Comparison of ENCODE assay signal across 8 cellular contexts in the genomic region with DNA sequence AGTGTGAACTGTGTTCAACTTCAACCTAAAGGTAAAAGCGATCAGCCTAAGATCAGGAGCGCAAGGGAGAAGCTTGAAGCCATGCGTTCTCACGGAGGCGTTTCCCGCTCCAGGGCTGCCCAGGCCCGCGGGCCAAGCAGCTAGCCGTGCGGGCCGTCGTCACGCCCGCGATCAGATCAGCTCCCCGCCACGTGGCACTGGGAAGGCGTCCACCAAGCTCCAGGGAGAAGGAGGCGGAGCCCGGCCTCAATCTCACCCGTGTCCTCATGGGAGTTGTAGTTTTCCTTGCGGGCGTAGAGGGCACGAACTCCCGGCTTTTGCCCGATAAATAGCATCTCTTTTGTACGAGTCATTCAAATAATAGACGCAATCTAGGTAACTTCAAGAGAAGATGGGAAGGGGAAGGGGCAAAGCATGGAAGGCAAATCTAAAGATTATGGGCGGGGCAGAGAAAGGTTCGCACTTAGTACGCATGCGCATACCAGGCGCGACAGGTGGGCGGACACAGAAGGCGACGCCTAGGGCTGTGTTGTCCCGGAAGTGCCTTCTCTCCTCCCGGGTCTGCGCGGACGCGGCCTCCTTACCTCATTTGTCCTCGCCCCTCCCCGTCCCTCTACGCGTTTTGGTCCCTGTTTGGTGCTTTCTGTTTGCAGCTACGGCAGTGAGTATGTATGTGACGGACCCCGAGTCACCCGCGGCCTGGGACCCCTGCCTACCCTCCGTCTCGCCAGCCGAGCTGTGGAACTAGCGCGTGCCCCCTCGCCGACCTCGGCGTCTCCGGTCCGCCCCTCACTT. TPM values are rescaled to one million over a fixed set of nuclear protein-coding genes. Genes with fewer than 3 reads are reported as not detected.
A peak's percentile ranks its signal among the peaks of the same experiment; 100 is the strongest.
DNase-seq lines count a peak whose midpoint lies in the region; ATAC-seq, FAIRE-seq and TF ChIP-seq lines count a peak whose summit lies in the region.

No MANE protein-coding gene starts in this region.

- peaks cover 19% of the 10 kb centered on the region for H3K79me2 ChIP-seq in keratinocyte (ENCODE audit: control insufficient read depth, insufficient read depth, low read length)

- no peaks in the 10 kb centered on the region for H3K27me3 ChIP-seq in keratinocyte (ENCODE audit: control insufficient read depth, extremely low read depth, insufficient read depth, low read length)

- peaks cover 0 to 2% of the 10 kb centered on the region in 2 experiments for H3K36me3 ChIP-seq in keratinocyte (ENCODE audit: control insufficient read depth in 2 of 2, extremely low read depth in 1 of 2, insufficient read depth in 2 of 2, low read length in 2 of 2)

- peak; percentile 69 for TF ChIP-seq POLR2A in GM19099 (IDR thresholded peaks at IDR 0.05; ENCODE audit: extremely low read depth, insufficient read length, low read depth)

- H3K9me1 ChIP-seq in keratinocyte (ENCODE audit: control insufficient read depth, extremely low read depth, insufficient read depth, low read length) = no peaks in the 10 kb centered on the region

- H3K4me2 ChIP-seq in keratinocyte (ENCODE audit: control insufficient read depth, extremely low read depth, insufficient read depth, low read depth, low read length) = peak overlapping the region; percentile 79

- dilution Hi-C loops in keratinocyte (cut with MboI; ENCODE audit: extremely low pct_ligation_motif_present, low sequenced_read_pairs) = no loop called here

- H2AFZ ChIP-seq in keratinocyte (ENCODE audit: control insufficient read depth, low read length) = peak overlapping the region; percentile 97

- H3K4me3 ChIP-seq in keratinocyte (ENCODE audit: control insufficient read depth in 2 of 3, extremely low read depth in 1 of 3, insufficient read depth in 2 of 3, low read depth in 1 of 3, low read length in 3 of 3) = peak overlapping the region; percentile 85 to 99 (median 86)

- FAIRE-seq in keratinocyte (lab: Jason Lieb, UNC) = peak; percentile 81

- H3K4me1 ChIP-seq in keratinocyte (ENCODE audit: control insufficient read depth, extremely low read depth, insufficient read depth, low read length) = peaks cover 12% of the 10 kb centered on the region

- peak; percentile 63 for ATAC-seq in HG03378 (IDR thresholded peaks at IDR 0.05; ENCODE audit: unreplicated experiment)

- H4K20me1 ChIP-seq in keratinocyte (ENCODE audit: control insufficient read depth, extremely low read depth, insufficient read depth, low read length) = no peaks in the 10 kb centered on the region

- TF ChIP-seq CTCF in keratinocyte (optimal IDR thresholded peaks at IDR 0.05 in 1 of 3, IDR thresholded peaks at IDR 0.05 in 1 of 3, conservative IDR thresholded peaks at IDR 0.05 in 1 of 3; ENCODE audit: extremely low read depth in 1 of 3, insufficient read depth in 2 of 3, low read length in 3 of 3) = no peak

- peak overlapping the region; percentile 93 for H3K9ac ChIP-seq in keratinocyte (ENCODE audit: control insufficient read depth, extremely low read depth, insufficient read depth, low read length)

- peak; percentile 98 for DNase-seq in AG20443 (ENCODE audit: low spot score)
- peak; percentile 86 for DNase-seq in NCI-H460 (ENCODE audit: extremely low read depth, low read depth)
- DNase-seq in activated CD4-positive, alpha-beta T cell treated with anti-CD3 and anti-CD28 coated beads for 1 hour = peak; percentile 88
- peak; percentile 90 for DNase-seq in cerebellum (ENCODE audit: low spot score)
- DNase-seq in keratinocyte (ENCODE audit: low read depth, low spot score) = peak; percentile 52
- DNase-seq in stimulated activated CD4-positive, alpha-beta T cell treated with anti-CD3 and anti-CD28 coated beads, Interleukin-12 subunit alpha, Interleukin-12 subunit beta, amount 100 ng/mL, for 48 hours (ENCODE audit: low read depth in 2 of 3, low spot score in 1 of 3) = peak; percentile 85 to 94 (median 88)

- H3K27ac ChIP-seq in keratinocyte (ENCODE audit: control insufficient read depth, insufficient read depth, low read length) = peak overlapping the region; percentile 80

- H3K9me3 ChIP-seq in keratinocyte (ENCODE audit: control insufficient read depth, low read depth, low read length) = no peaks in the 10 kb centered on the region

RNA-seq across cellular contexts. Expression of gene ZCCHC7, which starts 40.8 kb away (rescaled TPM):
- total RNA-seq in NCI-H460 (2014; rRNA removed; shearing (Covaris generic)) = 16.5 and 18.9 TPM in 2 replicates
- 4.2 and 6.8 TPM in 2 replicates for polyA plus RNA-seq in NCI-H460 (2014; cell fraction: nucleus; rRNA removed)
- 23.0 TPM for total RNA-seq in cerebellum
- polyA plus RNA-seq in keratinocyte = 11.9 to 17.1 TPM (median 16.5 TPM) in 3 replicates
- polyA plus RNA-seq in keratinocyte (2011; ENCODE audit: low read depth) = 25.4 TPM
- polyA plus RNA-seq in keratinocyte (2011; cell fraction: cytosol; rRNA removed) = 11.5 and 17.9 TPM in 2 replicates
- polyA plus RNA-seq in keratinocyte (2011; cell fraction: nucleus; rRNA removed) = 18.5 and 22.0 TPM in 2 replicates
- polyA plus RNA-seq in keratinocyte (2012; ENCODE audit: low replicate concordance) = 9.0 and 14.8 TPM in 2 replicates
- 13.2 to 27.6 TPM (median 19.9 TPM) in 3 replicates for polyA minus RNA-seq in keratinocyte
- polyA minus RNA-seq in keratinocyte (2011; cell fraction: cytosol; rRNA and poly(A)+ RNA removed) = 17.8 TPM
- polyA minus RNA-seq in keratinocyte (2011; cell fraction: nucleus; rRNA and poly(A)+ RNA removed) = 10.0 and 21.3 TPM in 2 replicates

RNA-seq across cellular contexts. Expression of gene PAX5, which starts 45.5 kb away (rescaled TPM):
- total RNA-seq in NCI-H460 (2014; rRNA removed; shearing (Covaris generic)) = not detected in 2 replicates
- not detected in 2 replicates for polyA plus RNA-seq in NCI-H460 (2014; cell fraction: nucleus; rRNA removed)
- 0.64 TPM for total RNA-seq in cerebellum
- polyA plus RNA-seq in keratinocyte = not detected in 3 replicates
- not detected for polyA plus RNA-seq in keratinocyte (2011; ENCODE audit: low read depth)
- not detected in 2 replicates for polyA plus RNA-seq in keratinocyte (2011; cell fraction: cytosol; rRNA removed)
- not detected in 2 replicates for polyA plus RNA-seq in keratinocyte (2011; cell fraction: nucleus; rRNA removed)
- polyA plus RNA-seq in keratinocyte (2012; ENCODE audit: low replicate concordance) = not detected in 2 replicates
- polyA minus RNA-seq in keratinocyte = not detected in 3 replicates
- polyA minus RNA-seq in keratinocyte (2011; cell fraction: cytosol; rRNA and poly(A)+ RNA removed) = not detected
- not detected in 2 replicates for polyA minus RNA-seq in keratinocyte (2011; cell fraction: nucleus; rRNA and poly(A)+ RNA removed)

Comparison
In these comparisons a context has a peak if more than half of its experiments do, and no peak if none do; other contexts are left out.
1. Peak in every context shown above with its lines: DNase-seq, ATAC-seq, H3K4me3 ChIP-seq and H3K27ac ChIP-seq.